ENCODE assay signal across 8 cellular contexts in the genomic region with DNA sequence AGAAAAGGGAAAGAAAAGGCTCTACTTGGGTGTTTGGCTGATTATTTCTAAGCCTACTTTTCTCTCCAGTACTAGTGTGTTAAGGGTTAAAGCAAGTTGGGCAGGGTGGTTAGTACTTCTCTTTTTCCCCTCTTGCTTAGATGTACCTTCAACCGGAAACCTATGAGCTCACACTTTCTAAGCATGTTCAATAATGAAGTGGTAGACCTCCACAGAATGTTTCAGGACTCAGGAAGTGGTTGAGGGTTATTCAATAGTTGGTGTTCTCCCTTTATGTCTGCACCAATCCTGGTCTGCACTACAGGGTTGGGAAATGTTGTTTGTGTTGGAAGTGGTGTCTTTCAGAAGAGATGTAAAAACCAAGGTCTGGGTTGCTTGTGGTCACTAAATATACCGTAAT.
DNase-seq lines count a peak whose midpoint lies in the region; ATAC-seq and TF ChIP-seq lines count a peak whose summit lies in the region.
"Had no signal": no experiment of that assay in that cellular context is flagged by ENCODE, and none has a peak within 500 bp of the region (broad histone marks: within the 10 kb centered on the region; RNA-seq: fewer than 3 reads in every experiment).

No MANE protein-coding gene starts in this region.

- no peak overlapping the region for H3K4me3 ChIP-seq in colonic mucosa
- H3K4me3 ChIP-seq: Peyer's patch had no signal

- intact Hi-C loops in colonic mucosa (cut with DNase I) = no loop called here

- no peaks in the 10 kb centered on the region for H3K4me1 ChIP-seq in colonic mucosa
- H3K4me1 ChIP-seq: Peyer's patch had no signal

- no peak overlapping the region for H3K9ac ChIP-seq in colonic mucosa (ENCODE audit: low read depth in 2 of 2, low read length in 2 of 2)

- no peaks in the 10 kb centered on the region for H3K9me3 ChIP-seq in colonic mucosa
- H3K9me3 ChIP-seq: Peyer's patch had no signal

- no peaks in the 10 kb centered on the region for H3K36me3 ChIP-seq in colonic mucosa
- H3K36me3 ChIP-seq: Peyer's patch had no signal

- no peak for TF ChIP-seq CTCF in colonic mucosa (IDR thresholded peaks at IDR 0.05)

- ATAC-seq in GM18909 (IDR thresholded peaks at IDR 0.05; ENCODE audit: poor library complexity, unreplicated experiment) (peak; percentile 100), HG02678 (IDR thresholded peaks at IDR 0.05; ENCODE audit: unreplicated experiment) (peak; percentile 98)

- H3K27ac ChIP-seq in colonic mucosa = no peak overlapping the region
- H3K27ac ChIP-seq: Peyer's patch had no signal

- no peaks in the 10 kb centered on the region for H3K27me3 ChIP-seq in colonic mucosa
- H3K27me3 ChIP-seq: Peyer's patch had no signal

- peak; percentile 92 for DNase-seq in NOMO-1 treated with dmso at 0.1 percent for 144 hours (lab: John Stamatoyannopoulos, UW; ENCODE audit: unreplicated experiment)
- peak; percentile 32 for DNase-seq in kidney tubule cell (ENCODE audit: low spot score)
- DNase-seq in NCI-H1048 (lab: John Stamatoyannopoulos, UW) = no peak
- no peak for DNase-seq in NCI-H2081 treated with DMSO at 0.1 percent for 48 hours (lab: John Stamatoyannopoulos, UW)
- no peak for DNase-seq in colonic mucosa

Comparison
In these comparisons a context has a peak if more than half of its experiments do, and no peak if none do; other contexts are left out.
1. DNase-seq: peak in NOMO-1 treated with dmso at 0.1 percent for 144 hours (single experiment) and kidney tubule cell (single experiment); none in NCI-H1048 (single experiment), NCI-H2081 treated with DMSO at 0.1 percent for 48 hours (single experiment) and colonic mucosa (single experiment).